In genomic region chr16:1432388-1433262, GRCh38 we compare ENCODE assay signal across 17 cellular contexts. TPM values are rescaled to one million over a fixed set of nuclear protein-coding genes. Genes with fewer than 3 reads are reported as not detected.
DNase-seq lines count a peak whose midpoint lies in the region; ATAC-seq and TF ChIP-seq lines count a peak whose summit lies in the region.
"Had no signal": no experiment of that assay in that cellular context is flagged by ENCODE, and none has a peak within 500 bp of the region (broad histone marks: within the 10 kb centered on the region; RNA-seq: fewer than 3 reads in every experiment).

No MANE protein-coding gene starts in this region.

- H3K4ac ChIP-seq in trophoblast cell (ENCODE audit: low read depth, low read length), result no peak overlapping the region

- no peaks in the 10 kb centered on the region for H3F3A ChIP-seq in PC-3 (ENCODE audit: low read length, unreplicated experiment)

- H3K18ac ChIP-seq in trophoblast cell (ENCODE audit: low read length), result no peak overlapping the region

- H3K27ac Mint-ChIP-seq in CD4-positive, CD25-positive, alpha-beta regulatory T cell, result peak overlapping the region in 2 of 3 donors; percentile 26 to 79
- peak overlapping the region; percentile 85 for H3K27ac Mint-ChIP-seq in activated naive CD8-positive, alpha-beta T cell treated with anti-CD3 and anti-CD28 coated beads, Interleukin-2, amount 10 ng/mL, durations not matched to agents 7 days and 5 days

- H3K27ac ChIP-seq in CD4-positive, CD25-positive, alpha-beta regulatory T cell (ENCODE audit: insufficient read depth, low read length, poor library complexity, severe bottlenecking), result no peak overlapping the region
- H3K27ac ChIP-seq in trophoblast cell (ENCODE audit: low read depth, low read length) (no peak overlapping the region), PC-3 (ENCODE audit: low read length) (no peak overlapping the region)
- H3K27ac ChIP-seq: ascending aorta, ovary had no signal

- no peaks in the 10 kb centered on the region for H3K79me1 ChIP-seq in trophoblast cell (ENCODE audit: low read length)

- H4K91ac ChIP-seq in trophoblast cell (ENCODE audit: low read depth, low read length), result no peak overlapping the region

- H4K12ac ChIP-seq in trophoblast cell (ENCODE audit: low read depth, low read length), result no peak overlapping the region

- no peak overlapping the region for H2BK5ac ChIP-seq in trophoblast cell (ENCODE audit: low read depth, low read length, poor library complexity)

- CTCF ChIA-PET in PC-3 (lab: Charles Lee), result no interaction called here

- no peak overlapping the region for H4K8ac ChIP-seq in trophoblast cell (ENCODE audit: low read depth, low read length)

- H3K79me2 ChIP-seq in trophoblast cell (ENCODE audit: control insufficient read depth, insufficient read depth, low read length, poor library complexity) (no peaks in the 10 kb centered on the region), PC-3 (ENCODE audit: low read length) (no peaks in the 10 kb centered on the region)

- H3K9ac ChIP-seq in trophoblast cell (ENCODE audit: low read length) (no peak overlapping the region), PC-3 (ENCODE audit: low read length) (no peak overlapping the region)

- H3K4me1 Mint-ChIP-seq in CD4-positive, CD25-positive, alpha-beta regulatory T cell, result peaks cover 0 to 4% (median 0%) of the 10 kb centered on the region in 4 donors
- no peaks in the 10 kb centered on the region for H3K4me1 Mint-ChIP-seq in activated naive CD8-positive, alpha-beta T cell treated with anti-CD3 and anti-CD28 coated beads, Interleukin-2, amount 10 ng/mL, durations not matched to agents 7 days and 5 days

- H2BK12ac ChIP-seq in trophoblast cell (ENCODE audit: low read length), result no peak overlapping the region

- H3K4me3 Mint-ChIP-seq in CD4-positive, CD25-positive, alpha-beta regulatory T cell, result peak overlapping the region in 1 of 4 donors; percentile 60
- peak overlapping the region; percentile 71 for H3K4me3 Mint-ChIP-seq in activated naive CD8-positive, alpha-beta T cell treated with anti-CD3 and anti-CD28 coated beads, Interleukin-2, amount 10 ng/mL, durations not matched to agents 7 days and 5 days

- TF ChIP-seq CTCF in BE2C (IDR thresholded peaks at IDR 0.05; ENCODE audit: low read depth, low read length), result no peak
- no peak for TF ChIP-seq CTCF in PC-3 (conservative IDR thresholded peaks at IDR 0.05; ENCODE audit: low read depth, low read length)

- H3K4me1 ChIP-seq in BE2C (peaks cover 16% of the 10 kb centered on the region), trophoblast cell (ENCODE audit: control insufficient read depth in 1 of 2, insufficient read depth in 2 of 2, low read length in 2 of 2) (no peaks in the 10 kb centered on the region), PC-3 (ENCODE audit: insufficient read depth, low read length) (no peaks in the 10 kb centered on the region)
- peaks cover 5% of the 10 kb centered on the region for H3K4me1 ChIP-seq in CD4-positive, CD25-positive, alpha-beta regulatory T cell (ENCODE audit: control insufficient read depth, insufficient read depth, low read length, poor library complexity, severe bottlenecking)
- H3K4me1 ChIP-seq: ascending aorta had no signal

- POLR2A ChIA-PET in activated naive CD8-positive, alpha-beta T cell treated with anti-CD3 and anti-CD28 coated beads, Interleukin-2, amount 10 ng/mL, durations not matched to agents 7 days and 5 days (lab: Charles Lee), result interaction anchor here (1.0 to 3.0 kb wide), 3 partner anchors 12 to 273 kb away, joined by 3 to 18 read pairs (median 3); partner anchors contain the start of genes MAPK8IP3 and UQCC4
- POLR2A ChIA-PET in PC-3 (lab: Charles Lee; ENCODE audit: unreplicated experiment), result no interaction called here

- no peaks in the 10 kb centered on the region for H4K20me1 ChIP-seq in PC-3 (ENCODE audit: low read length)

- DNase-seq in BE2C (peak; percentile 13), trophoblast cell (no peak), PC-3 (no peak), NCI-H524 (lab: John Stamatoyannopoulos, UW) (no peak), sciatic nerve (ENCODE audit: low spot score) (no peak)
- DNase-seq in CD4-positive, CD25-positive, alpha-beta regulatory T cell, result no peak
- DNase-seq in activated naive CD8-positive, alpha-beta T cell treated with anti-CD3 and anti-CD28 coated beads, Interleukin-2, amount 10 ng/mL, durations not matched to agents 7 days and 5 days, result no peak
- DNase-seq: activated CD4-positive, alpha-beta T cell treated with anti-CD3 and anti-CD28 coated beads for 1 hour; AML-193; DND-41; NCI-H446; ovary; Right ventricle myocardium superior had no signal

- no peak overlapping the region for H2BK120ac ChIP-seq in trophoblast cell (ENCODE audit: insufficient read depth, low read length, poor library complexity)

- H2AFZ ChIP-seq in trophoblast cell (ENCODE audit: insufficient read depth, low read length, poor library complexity) (no peak overlapping the region), PC-3 (ENCODE audit: low read length) (no peak overlapping the region)

- H3K14ac ChIP-seq in trophoblast cell (ENCODE audit: low read length), result no peak overlapping the region

- H3K36me3 Mint-ChIP-seq in CD4-positive, CD25-positive, alpha-beta regulatory T cell, result no peaks in the 10 kb centered on the region
- H3K36me3 Mint-ChIP-seq in activated naive CD8-positive, alpha-beta T cell treated with anti-CD3 and anti-CD28 coated beads, Interleukin-2, amount 10 ng/mL, durations not matched to agents 7 days and 5 days, result no peaks in the 10 kb centered on the region

- H3K9me2 ChIP-seq in PC-3 (replicated peaks; ENCODE audit: low read length), result no peaks in the 10 kb centered on the region

- intact Hi-C loops in PC-3 (cut with micrococcal nuclease), result no loop called here
- intact Hi-C loops in sciatic nerve (cut with DNase I), result no loop called here

- H3K4me3 ChIP-seq in BE2C (ENCODE audit: low read depth, low read length), result no peak overlapping the region
- no peak overlapping the region for H3K4me3 ChIP-seq in CD4-positive, CD25-positive, alpha-beta regulatory T cell (ENCODE audit: low read depth, low read length)
- peak overlapping the region; percentile 2 for H3K4me3 ChIP-seq in trophoblast cell (ENCODE audit: low read depth, low read length)
- no peak overlapping the region for H3K4me3 ChIP-seq in PC-3 (ENCODE audit: low read length)
- H3K4me3 ChIP-seq: ascending aorta, ovary, smooth muscle cell had no signal

- no peaks in the 10 kb centered on the region for H3K36me3 ChIP-seq in BE2C
- H3K36me3 ChIP-seq in CD4-positive, CD25-positive, alpha-beta regulatory T cell (ENCODE audit: control insufficient read depth, insufficient read depth, low read length), result no peaks in the 10 kb centered on the region
- H3K36me3 ChIP-seq in trophoblast cell (ENCODE audit: control insufficient read depth in 1 of 2, insufficient read depth in 2 of 2, low read length in 2 of 2), result no peaks in the 10 kb centered on the region
- no peaks in the 10 kb centered on the region for H3K36me3 ChIP-seq in PC-3 (ENCODE audit: low read depth, low read length)
- H3K36me3 ChIP-seq: ascending aorta, ovary had no signal

- no peaks in the 10 kb centered on the region for H3K9me3 ChIP-seq in BE2C
- no peaks in the 10 kb centered on the region for H3K9me3 ChIP-seq in CD4-positive, CD25-positive, alpha-beta regulatory T cell (ENCODE audit: control insufficient read depth in 2 of 2, low read length in 2 of 2)
- peaks cover 4% of the 10 kb centered on the region for H3K9me3 ChIP-seq in trophoblast cell (ENCODE audit: insufficient read depth, low read depth, low read length)
- no peaks in the 10 kb centered on the region for H3K9me3 ChIP-seq in PC-3 (ENCODE audit: low read length)
- H3K9me3 ChIP-seq: ascending aorta, ovary had no signal

- H3K27me3 Mint-ChIP-seq in CD4-positive, CD25-positive, alpha-beta regulatory T cell, result no peaks in the 10 kb centered on the region
- no peaks in the 10 kb centered on the region for H3K27me3 Mint-ChIP-seq in activated naive CD8-positive, alpha-beta T cell treated with anti-CD3 and anti-CD28 coated beads, Interleukin-2, amount 10 ng/mL, durations not matched to agents 7 days and 5 days

- H2AK5ac ChIP-seq in trophoblast cell (ENCODE audit: low read length), result no peak overlapping the region

- H3K9me3 Mint-ChIP-seq in CD4-positive, CD25-positive, alpha-beta regulatory T cell, result no peaks in the 10 kb centered on the region
- H3K9me3 Mint-ChIP-seq in activated naive CD8-positive, alpha-beta T cell treated with anti-CD3 and anti-CD28 coated beads, Interleukin-2, amount 10 ng/mL, durations not matched to agents 7 days and 5 days, result no peaks in the 10 kb centered on the region

- H3K27me3 ChIP-seq in BE2C, result no peaks in the 10 kb centered on the region
- no peaks in the 10 kb centered on the region for H3K27me3 ChIP-seq in CD4-positive, CD25-positive, alpha-beta regulatory T cell (ENCODE audit: control insufficient read depth, insufficient read depth, low read length)
- H3K27me3 ChIP-seq in trophoblast cell (ENCODE audit: insufficient read depth, low read length), result no peaks in the 10 kb centered on the region
- H3K27me3 ChIP-seq in PC-3 (ENCODE audit: low read length), result no peaks in the 10 kb centered on the region
- H3K27me3 ChIP-seq: ascending aorta, ovary had no signal

- no peak overlapping the region for H3K23ac ChIP-seq in trophoblast cell (ENCODE audit: low read length)

- H3K4me2 ChIP-seq in trophoblast cell (ENCODE audit: low read length) (no peak overlapping the region), PC-3 (ENCODE audit: low read length) (no peak overlapping the region)
- H3K4me2 ChIP-seq: smooth muscle cell had no signal

- ATAC-seq in CD4-positive, CD25-positive, alpha-beta regulatory T cell (ENCODE audit: low read depth in 2 of 2), result peak in 1 of 2 donors; percentile 11
- peak; percentile 32 for ATAC-seq in activated naive CD8-positive, alpha-beta T cell treated with anti-CD3 and anti-CD28 coated beads, Interleukin-2, amount 10 ng/mL, durations not matched to agents 7 days and 5 days (ENCODE audit: low read depth)
- no peak for ATAC-seq in PC-3
- no peak for ATAC-seq in sciatic nerve

- whole genome bisulfite sequencing in trophoblast cell (ENCODE audit: extremely low coverage, insufficient coverage, insufficient read length), result no CpG with 5 or more reads among the region's 63 CpGs

- BruUV-seq in PC-3 (replicated peaks; lab: Mats Ljungman, UMichigan), result no TSS peak

RNA-seq across cellular contexts. Expression of gene PERCC1, which starts 1.7 kb away (rescaled TPM):
- not detected for polyA plus RNA-seq in BE2C (2012; ENCODE audit: insufficient read depth, insufficient read length, low read depth)
- not detected for total RNA-seq in CD4-positive, CD25-positive, alpha-beta regulatory T cell
- not detected for polyA plus RNA-seq in CD4-positive, CD25-positive, alpha-beta regulatory T cell
- total RNA-seq in activated naive CD8-positive, alpha-beta T cell treated with anti-CD3 and anti-CD28 coated beads, Interleukin-2, amount 10 ng/mL, durations not matched to agents 7 days and 5 days, result 1 to 10 TPM in 1 of 2 experiments, under 1 TPM in 1; 0.57 to 1.2 TPM
- not detected in 2 replicates for polyA plus RNA-seq in trophoblast cell (2013)
- total RNA-seq in PC-3 (2014; rRNA removed) (not detected in 2 replicates), sciatic nerve (not detected)
- total RNA-seq: ascending aorta; epithelial cell of proximal tubule; smooth muscle cell; T-helper 2 cell treated with Interferon-gamma antibody and Interleukin-4, amounts not matched to agents 100 ng/mL and 5 ng/mL, for 36 hours had no signal
- polyA plus RNA-seq: smooth muscle cell had no signal

RNA-seq across cellular contexts. Expression of gene CCDC154, which starts 11.7 kb away (rescaled TPM):
- 1.4 TPM for polyA plus RNA-seq in BE2C (2012; ENCODE audit: insufficient read depth, insufficient read length, low read depth)
- 2.6 TPM for total RNA-seq in CD4-positive, CD25-positive, alpha-beta regulatory T cell
- not detected for polyA plus RNA-seq in CD4-positive, CD25-positive, alpha-beta regulatory T cell
- total RNA-seq in activated naive CD8-positive, alpha-beta T cell treated with anti-CD3 and anti-CD28 coated beads, Interleukin-2, amount 10 ng/mL, durations not matched to agents 7 days and 5 days, result 1 to 10 TPM; 6.1 to 6.5 TPM
- polyA plus RNA-seq in trophoblast cell (2013), result 0.14 and 0.23 TPM in 2 replicates
- total RNA-seq in PC-3 (2014; rRNA removed) (not detected in 2 replicates), sciatic nerve (3.3 TPM)
- total RNA-seq: ascending aorta, epithelial cell of proximal tubule, smooth muscle cell had no signal

RNA-seq across cellular contexts. Expression of gene UQCC4, which starts 12.1 kb away (rescaled TPM):
- 243 TPM for polyA plus RNA-seq in BE2C (2012; ENCODE audit: insufficient read depth, insufficient read length, low read depth)
- total RNA-seq in CD4-positive, CD25-positive, alpha-beta regulatory T cell, result 6.6 TPM
- polyA plus RNA-seq in CD4-positive, CD25-positive, alpha-beta regulatory T cell, result 10 to 100 TPM; 35.0 to 39.6 (median 36.8) TPM
- 10 to 100 TPM; 14.0 to 15.0 TPM for total RNA-seq in activated naive CD8-positive, alpha-beta T cell treated with anti-CD3 and anti-CD28 coated beads, Interleukin-2, amount 10 ng/mL, durations not matched to agents 7 days and 5 days
- 17.1 and 17.3 TPM in 2 replicates for polyA plus RNA-seq in trophoblast cell (2013)
- total RNA-seq in PC-3 (2014; rRNA removed) (27.0 and 33.2 TPM in 2 replicates), sciatic nerve (7.3 TPM)

RNA-seq across cellular contexts. Expression of gene UNKL, which starts 18.1 kb away (rescaled TPM):
- polyA plus RNA-seq in BE2C (2012; ENCODE audit: insufficient read depth, insufficient read length, low read depth), result 38.3 TPM
- 94.3 TPM for total RNA-seq in CD4-positive, CD25-positive, alpha-beta regulatory T cell
- polyA plus RNA-seq in CD4-positive, CD25-positive, alpha-beta regulatory T cell, result 1 to 10 TPM; 6.3 to 9.6 (median 8.1) TPM
- total RNA-seq in activated naive CD8-positive, alpha-beta T cell treated with anti-CD3 and anti-CD28 coated beads, Interleukin-2, amount 10 ng/mL, durations not matched to agents 7 days and 5 days, result 10 to 100 TPM; 60.4 to 68.7 TPM
- polyA plus RNA-seq in trophoblast cell (2013), result 24.9 and 25.4 TPM in 2 replicates
- total RNA-seq in PC-3 (2014; rRNA removed) (18.8 and 33.9 TPM in 2 replicates), sciatic nerve (45.5 TPM)

RNA-seq across cellular contexts. Expression of gene CLCN7, which starts 42.2 kb away (rescaled TPM):
- 139 TPM for polyA plus RNA-seq in BE2C (2012; ENCODE audit: insufficient read depth, insufficient read length, low read depth)
- total RNA-seq in CD4-positive, CD25-positive, alpha-beta regulatory T cell, result 104 TPM
- polyA plus RNA-seq in CD4-positive, CD25-positive, alpha-beta regulatory T cell, result 10 to 100 TPM; 22.0 to 24.9 (median 23.5) TPM
- 10 to 100 TPM; 69.7 to 72.2 TPM for total RNA-seq in activated naive CD8-positive, alpha-beta T cell treated with anti-CD3 and anti-CD28 coated beads, Interleukin-2, amount 10 ng/mL, durations not matched to agents 7 days and 5 days
- 41.9 and 46.1 TPM in 2 replicates for polyA plus RNA-seq in trophoblast cell (2013)
- 48.2 and 66.6 TPM in 2 replicates for total RNA-seq in PC-3 (2014; rRNA removed)
- 67.0 TPM for total RNA-seq in sciatic nerve
